1 cellular context compared by ENCODE assay signal in the genomic region with DNA sequence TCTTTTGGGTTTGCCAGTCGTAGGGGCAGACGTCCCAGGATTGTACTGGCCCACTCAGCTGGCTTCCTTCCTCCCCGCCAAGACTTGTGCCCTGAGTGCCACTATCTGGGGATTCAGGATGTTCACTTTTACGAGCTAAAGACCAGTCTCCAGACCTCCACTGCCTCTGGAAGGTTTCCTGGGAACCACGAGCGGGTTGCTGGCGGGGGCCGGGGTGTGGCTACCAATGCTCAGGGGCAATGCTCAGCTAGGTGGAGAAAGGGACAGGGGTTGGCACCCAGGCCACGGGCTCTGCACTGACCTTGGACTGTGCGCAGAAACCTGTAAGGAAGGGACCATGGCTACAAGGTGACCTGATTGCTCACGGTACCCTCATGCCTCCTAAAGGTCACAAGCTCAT.
TF ChIP-seq lines count a peak whose summit lies in the region.

No MANE protein-coding gene starts in this region.

TF ChIP-seq in H1, 55 proteins besides CTCF, POLR2A, EP300 and RAD21:
- TF ChIP-seq TAF7 (optimal IDR thresholded peaks at IDR 0.05; ENCODE audit: borderline replicate concordance, low read depth, low read length) (no peak), HDAC2 (IDR thresholded peaks at IDR 0.05; ENCODE audit: borderline replicate concordance in 1 of 2, low read depth in 2 of 2, low read length in 2 of 2) (no peak), TCF12 (IDR thresholded peaks at IDR 0.05; ENCODE audit: low read depth, low read length) (no peak), RXRA (IDR thresholded peaks at IDR 0.05; ENCODE audit: insufficient read depth, low read depth, low read length) (no peak), MAFK (IDR thresholded peaks at IDR 0.05; ENCODE audit: low read depth, low read length) (no peak), SAP30 (IDR thresholded peaks at IDR 0.05; ENCODE audit: insufficient read depth, insufficient replicate concordance, low read length) (no peak), SP2 (IDR thresholded peaks at IDR 0.05; ENCODE audit: low read length) (no peak), CEBPB (IDR thresholded peaks at IDR 0.05; ENCODE audit: low read depth, low read length) (no peak), TBP (IDR thresholded peaks at IDR 0.05; ENCODE audit: low read depth, low read length) (no peak), GABPA (IDR thresholded peaks at IDR 0.05; ENCODE audit: borderline replicate concordance, insufficient read depth, low read length) (no peak), CBX5 (IDR thresholded peaks at IDR 0.05; ENCODE audit: low read depth, low read length) (no peak)
- TF ChIP-seq, protein P1, sequence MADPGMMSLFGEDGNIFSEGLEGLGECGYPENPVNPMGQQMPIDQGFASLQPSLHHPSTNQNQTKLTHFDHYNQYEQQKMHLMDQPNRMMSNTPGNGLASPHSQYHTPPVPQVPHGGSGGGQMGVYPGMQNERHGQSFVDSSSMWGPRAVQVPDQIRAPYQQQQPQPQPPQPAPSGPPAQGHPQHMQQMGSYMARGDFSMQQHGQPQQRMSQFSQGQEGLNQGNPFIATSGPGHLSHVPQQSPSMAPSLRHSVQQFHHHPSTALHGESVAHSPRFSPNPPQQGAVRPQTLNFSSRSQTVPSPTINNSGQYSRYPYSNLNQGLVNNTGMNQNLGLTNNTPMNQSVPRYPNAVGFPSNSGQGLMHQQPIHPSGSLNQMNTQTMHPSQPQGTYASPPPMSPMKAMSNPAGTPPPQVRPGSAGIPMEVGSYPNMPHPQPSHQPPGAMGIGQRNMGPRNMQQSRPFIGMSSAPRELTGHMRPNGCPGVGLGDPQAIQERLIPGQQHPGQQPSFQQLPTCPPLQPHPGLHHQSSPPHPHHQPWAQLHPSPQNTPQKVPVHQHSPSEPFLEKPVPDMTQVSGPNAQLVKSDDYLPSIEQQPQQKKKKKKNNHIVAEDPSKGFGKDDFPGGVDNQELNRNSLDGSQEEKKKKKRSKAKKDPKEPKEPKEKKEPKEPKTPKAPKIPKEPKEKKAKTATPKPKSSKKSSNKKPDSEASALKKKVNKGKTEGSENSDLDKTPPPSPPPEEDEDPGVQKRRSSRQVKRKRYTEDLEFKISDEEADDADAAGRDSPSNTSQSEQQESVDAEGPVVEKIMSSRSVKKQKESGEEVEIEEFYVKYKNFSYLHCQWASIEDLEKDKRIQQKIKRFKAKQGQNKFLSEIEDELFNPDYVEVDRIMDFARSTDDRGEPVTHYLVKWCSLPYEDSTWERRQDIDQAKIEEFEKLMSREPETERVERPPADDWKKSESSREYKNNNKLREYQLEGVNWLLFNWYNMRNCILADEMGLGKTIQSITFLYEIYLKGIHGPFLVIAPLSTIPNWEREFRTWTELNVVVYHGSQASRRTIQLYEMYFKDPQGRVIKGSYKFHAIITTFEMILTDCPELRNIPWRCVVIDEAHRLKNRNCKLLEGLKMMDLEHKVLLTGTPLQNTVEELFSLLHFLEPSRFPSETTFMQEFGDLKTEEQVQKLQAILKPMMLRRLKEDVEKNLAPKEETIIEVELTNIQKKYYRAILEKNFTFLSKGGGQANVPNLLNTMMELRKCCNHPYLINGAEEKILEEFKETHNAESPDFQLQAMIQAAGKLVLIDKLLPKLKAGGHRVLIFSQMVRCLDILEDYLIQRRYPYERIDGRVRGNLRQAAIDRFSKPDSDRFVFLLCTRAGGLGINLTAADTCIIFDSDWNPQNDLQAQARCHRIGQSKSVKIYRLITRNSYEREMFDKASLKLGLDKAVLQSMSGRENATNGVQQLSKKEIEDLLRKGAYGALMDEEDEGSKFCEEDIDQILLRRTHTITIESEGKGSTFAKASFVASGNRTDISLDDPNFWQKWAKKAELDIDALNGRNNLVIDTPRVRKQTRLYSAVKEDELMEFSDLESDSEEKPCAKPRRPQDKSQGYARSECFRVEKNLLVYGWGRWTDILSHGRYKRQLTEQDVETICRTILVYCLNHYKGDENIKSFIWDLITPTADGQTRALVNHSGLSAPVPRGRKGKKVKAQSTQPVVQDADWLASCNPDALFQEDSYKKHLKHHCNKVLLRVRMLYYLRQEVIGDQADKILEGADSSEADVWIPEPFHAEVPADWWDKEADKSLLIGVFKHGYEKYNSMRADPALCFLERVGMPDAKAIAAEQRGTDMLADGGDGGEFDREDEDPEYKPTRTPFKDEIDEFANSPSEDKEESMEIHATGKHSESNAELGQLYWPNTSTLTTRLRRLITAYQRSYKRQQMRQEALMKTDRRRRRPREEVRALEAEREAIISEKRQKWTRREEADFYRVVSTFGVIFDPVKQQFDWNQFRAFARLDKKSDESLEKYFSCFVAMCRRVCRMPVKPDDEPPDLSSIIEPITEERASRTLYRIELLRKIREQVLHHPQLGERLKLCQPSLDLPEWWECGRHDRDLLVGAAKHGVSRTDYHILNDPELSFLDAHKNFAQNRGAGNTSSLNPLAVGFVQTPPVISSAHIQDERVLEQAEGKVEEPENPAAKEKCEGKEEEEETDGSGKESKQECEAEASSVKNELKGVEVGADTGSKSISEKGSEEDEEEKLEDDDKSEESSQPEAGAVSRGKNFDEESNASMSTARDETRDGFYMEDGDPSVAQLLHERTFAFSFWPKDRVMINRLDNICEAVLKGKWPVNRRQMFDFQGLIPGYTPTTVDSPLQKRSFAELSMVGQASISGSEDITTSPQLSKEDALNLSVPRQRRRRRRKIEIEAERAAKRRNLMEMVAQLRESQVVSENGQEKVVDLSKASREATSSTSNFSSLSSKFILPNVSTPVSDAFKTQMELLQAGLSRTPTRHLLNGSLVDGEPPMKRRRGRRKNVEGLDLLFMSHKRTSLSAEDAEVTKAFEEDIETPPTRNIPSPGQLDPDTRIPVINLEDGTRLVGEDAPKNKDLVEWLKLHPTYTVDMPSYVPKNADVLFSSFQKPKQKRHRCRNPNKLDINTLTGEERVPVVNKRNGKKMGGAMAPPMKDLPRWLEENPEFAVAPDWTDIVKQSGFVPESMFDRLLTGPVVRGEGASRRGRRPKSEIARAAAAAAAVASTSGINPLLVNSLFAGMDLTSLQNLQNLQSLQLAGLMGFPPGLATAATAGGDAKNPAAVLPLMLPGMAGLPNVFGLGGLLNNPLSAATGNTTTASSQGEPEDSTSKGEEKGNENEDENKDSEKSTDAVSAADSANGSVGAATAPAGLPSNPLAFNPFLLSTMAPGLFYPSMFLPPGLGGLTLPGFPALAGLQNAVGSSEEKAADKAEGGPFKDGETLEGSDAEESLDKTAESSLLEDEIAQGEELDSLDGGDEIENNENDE (IDR thresholded peaks at IDR 0.05; ENCODE audit: insufficient replicate concordance, low read length), result no peak
